In the genomic region with DNA sequence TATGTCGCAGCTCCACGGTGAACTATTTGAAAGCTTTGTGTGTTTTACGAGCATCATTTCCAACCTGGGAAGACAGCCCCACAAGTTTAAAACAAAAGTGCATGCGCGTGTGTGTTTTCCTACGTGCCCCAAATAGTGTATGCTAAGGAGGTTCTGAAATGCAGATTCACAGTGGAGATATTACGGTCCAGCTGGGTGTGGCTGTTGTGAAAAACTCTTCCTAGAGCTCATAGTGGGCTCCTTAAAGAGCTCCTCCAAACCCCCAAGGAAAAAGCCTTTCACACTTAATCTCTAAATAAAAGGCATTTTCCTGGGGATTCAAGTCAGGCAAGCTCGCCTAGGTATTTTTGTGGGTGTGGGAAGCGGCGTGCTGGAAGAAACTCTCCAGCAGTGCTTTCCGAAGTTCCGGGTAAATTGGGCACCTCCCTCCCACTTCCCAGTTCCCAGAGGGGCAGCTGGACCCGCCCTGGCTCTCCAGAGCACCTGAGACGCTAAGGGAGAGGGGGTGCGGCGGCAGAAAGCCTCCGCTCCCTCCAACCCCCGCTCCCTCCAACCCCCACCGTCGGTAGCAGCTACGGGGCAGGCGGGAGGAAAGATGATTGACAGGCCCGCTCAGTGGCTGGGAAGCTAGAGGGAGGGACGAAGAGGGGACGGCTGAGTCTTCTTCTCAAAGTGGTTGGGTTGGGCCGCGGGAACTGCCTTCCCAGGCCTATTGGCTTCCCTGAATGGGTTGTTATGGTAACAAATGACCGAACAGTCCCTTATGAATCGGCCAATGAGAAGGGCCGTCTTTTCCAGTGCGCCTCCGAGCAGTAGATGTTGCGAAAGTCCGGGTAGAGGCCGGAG, we compare ENCODE assay signal across 8 cellular contexts. TPM values are rescaled to one million over a fixed set of nuclear protein-coding genes. Genes with fewer than 3 reads are reported as not detected.
A peak's percentile ranks its signal among the peaks of the same experiment; 100 is the strongest.
DNase-seq lines count a peak whose midpoint lies in the region; ATAC-seq and TF ChIP-seq lines count a peak whose summit lies in the region.

No MANE protein-coding gene starts in this region.

- H3K4me3 ChIP-seq in kidney epithelial cell (ENCODE audit: low read depth, low read length): peak overlapping the region; percentile 58

- no peaks in the 10 kb centered on the region for H3K27me3 ChIP-seq in kidney epithelial cell (ENCODE audit: control insufficient read depth, insufficient read depth, low read length)

- DNase-seq in AML-193 (lab: John Stamatoyannopoulos, UW) (peak; percentile 99), NCI-H345 treated with DMSO at 0.1 percent for 48 hours (lab: John Stamatoyannopoulos, UW; ENCODE audit: unreplicated experiment) (peak; percentile 99), kidney epithelial cell (ENCODE audit: low read depth) (peak; percentile 100)
- DNase-seq in activated CD4-positive, CD25-positive, alpha-beta regulatory T cell treated with anti-CD3 and anti-CD28 coated beads, Interleukin-2, amount 50 U/mL, for 16 hours (ENCODE audit: low read depth, low spot score): peak; percentile 96
- DNase-seq in stimulated activated CD4-positive, alpha-beta T cell treated with anti-CD3 and anti-CD28 coated beads, Interleukin-1b, Interleukin-23, amount 100 ng/mL, for 48 hours: peak; percentile 99

- TF ChIP-seq CTCF in kidney epithelial cell (IDR thresholded peaks at IDR 0.05; ENCODE audit: insufficient read depth, low read length, poor library complexity, severe bottlenecking): no peak

- H3K36me3 ChIP-seq in kidney epithelial cell (ENCODE audit: control insufficient read depth, insufficient read depth, low read length): no peaks in the 10 kb centered on the region

- ATAC-seq in GM19025 (IDR thresholded peaks at IDR 0.05; ENCODE audit: low read depth, unreplicated experiment) (peak; percentile 95), HG03342 (IDR thresholded peaks at IDR 0.05; ENCODE audit: unreplicated experiment) (peak; percentile 95)

- H3K27ac ChIP-seq in cingulate gyrus (ENCODE audit: low read depth, low read length): peak overlapping the region; percentile 96

RNA-seq across cellular contexts. Expression of gene PCF11, which starts 0.6 kb away (rescaled TPM):
- total RNA-seq in kidney epithelial cell: 31.0 and 42.5 TPM in 2 replicates

RNA-seq across cellular contexts. Expression of gene ANKRD42, which starts 37.1 kb away (rescaled TPM):
- total RNA-seq in kidney epithelial cell: 10.0 and 11.5 TPM in 2 replicates

Comparison
In these comparisons a context has a peak if more than half of its experiments do, and no peak if none do; other contexts are left out.
1. Peak in every context shown above with its lines: DNase-seq, ATAC-seq, H3K4me3 ChIP-seq and H3K27ac ChIP-seq.